In genomic region chr20:19310541-19310940, GRCh38 we compare ENCODE assay signal across 34 cellular contexts.
"Had no signal": no experiment of that assay in that cellular context is flagged by ENCODE, and none has a peak within 500 bp of the region (broad histone marks: within the 10 kb centered on the region; RNA-seq: fewer than 3 reads in every experiment).

No MANE protein-coding gene starts in this region.

- H3K4me1 Mint-ChIP-seq: activated B cell treated with CpG ODN at 0.5 μM for 24 hours; activated T-helper 17 cell treated with anti-CD3 and anti-CD28 coated beads, Interleukin-2, amount 50 U/mL, for 72 hours; central memory CD8-positive, alpha-beta T cell; T-cell had no signal

- H3K36me3 ChIP-seq: brain microvascular endothelial cell, cardiac muscle cell, esophagus muscularis mucosa, gastroesophageal sphincter, heart left ventricle, WERI-Rb-1 had no signal

- DNase-seq: activated B cell treated with CpG ODN at 0.5 μM for 24 hours; activated CD4-positive, alpha-beta T cell treated with anti-CD3 and anti-CD28 coated beads for 48 hours; activated CD4-positive, alpha-beta T cell treated with anti-CD3 and anti-CD28 coated beads, Interleukin-2, amount 50 U/mL, for 1 hour; activated CD4-positive, alpha-beta T cell treated with anti-CD3 and anti-CD28 coated beads, Interleukin-2, amount 50 U/mL, for 48 hours; activated CD8-positive, alpha-beta memory T cell treated with anti-CD3 and anti-CD28 coated beads for 24 hours; activated CD8-positive, alpha-beta T cell treated with anti-CD3 and anti-CD28 coated beads for 36 hours; activated effector memory CD4-positive, alpha-beta T cell treated with Interleukin-2 at 50 U/mL for 16 hours; activated gamma-delta T cell treated with Interleukin-2 at 50 U/mL for 16 hours; activated naive CD4-positive, alpha-beta T cell treated with anti-CD3 and anti-CD28 coated beads, Interleukin-2, amount 50 U/mL, for 16 hours; activated naive CD4-positive, alpha-beta T cell treated with Interleukin-2 at 50 U/mL for 16 hours; activated T-cell treated with anti-CD3 and anti-CD28 coated beads, Interleukin-2, amount 50 U/mL, for 4 hours; amniotic stem cell; anterior cingulate cortex; brain microvascular endothelial cell; cortex of kidney; dermis blood vessel endothelial cell; effector CD4-positive, alpha-beta T cell; effector memory CD8-positive, alpha-beta T cell; foreskin melanocyte; heart left ventricle; SW 1271; T-cell; T-helper 9 cell; WERI-Rb-1 had no signal

- H3K4me3 ChIP-seq: cardiac muscle cell, esophagus muscularis mucosa, gastroesophageal sphincter, heart left ventricle had no signal

- H3K27ac ChIP-seq: brain microvascular endothelial cell, cardiac muscle cell, esophagus muscularis mucosa, gastroesophageal sphincter, heart left ventricle, WERI-Rb-1 had no signal

- H3K9me3 ChIP-seq: esophagus muscularis mucosa, gastroesophageal sphincter, heart left ventricle had no signal

- H3K9me3 Mint-ChIP-seq: activated CD8-positive, alpha-beta T cell treated with anti-CD3 and anti-CD28 coated beads for 36 hours; central memory CD8-positive, alpha-beta T cell; effector memory CD8-positive, alpha-beta T cell; T-helper 1 cell treated with Interleukin-12 subunit alpha and Interleukin-12 subunit beta and Interleukin-4 antibody, amounts not matched to agents 30 μg/mL and 1 μg/mL, for 36 hours had no signal

- H3K27me3 Mint-ChIP-seq: activated B cell treated with CpG ODN at 0.5 μM for 24 hours; central memory CD8-positive, alpha-beta T cell; effector memory CD8-positive, alpha-beta T cell; T-cell had no signal

- H3K27ac Mint-ChIP-seq: activated B cell treated with CpG ODN at 0.5 μM for 24 hours; activated CD8-positive, alpha-beta T cell treated with anti-CD3 and anti-CD28 coated beads for 36 hours; activated naive CD8-positive, alpha-beta T cell; activated T-helper 17 cell treated with anti-CD3 and anti-CD28 coated beads, Interleukin-2, amount 50 U/mL, for 72 hours; effector memory CD8-positive, alpha-beta T cell; T-cell; T-helper 1 cell treated with Interleukin-12 subunit alpha and Interleukin-12 subunit beta and Interleukin-4 antibody, amounts not matched to agents 30 μg/mL and 1 μg/mL, for 36 hours had no signal

- H3K4me1 ChIP-seq: esophagus muscularis mucosa, gastroesophageal sphincter, heart left ventricle had no signal

- H3K27me3 ChIP-seq: brain microvascular endothelial cell, cardiac muscle cell, esophagus muscularis mucosa, gastroesophageal sphincter, heart left ventricle had no signal

- FAIRE-seq: astrocyte, colon had no signal

- ATAC-seq: activated CD4-positive, CD25-positive, alpha-beta regulatory T cell treated with anti-CD3 and anti-CD28 coated beads, Interleukin-2, amount 50 U/mL, for 24 hours; activated CD8-positive, alpha-beta T cell treated with anti-CD3 and anti-CD28 coated beads for 36 hours; activated T-cell treated with anti-CD3 and anti-CD28 coated beads, Interleukin-2, amount 50 U/mL, for 4 hours; activated T-helper 17 cell treated with anti-CD3 and anti-CD28 coated beads, Interleukin-2, amount 50 U/mL, for 72 hours; effector memory CD8-positive, alpha-beta T cell; gastroesophageal sphincter; heart left ventricle; T-cell had no signal

- H3K4me3 Mint-ChIP-seq: activated B cell treated with CpG ODN at 0.5 μM for 24 hours; activated CD8-positive, alpha-beta T cell treated with anti-CD3 and anti-CD28 coated beads for 36 hours; activated naive CD8-positive, alpha-beta T cell; activated T-cell treated with anti-CD3 and anti-CD28 coated beads, Interleukin-2, amount 50 U/mL, for 4 hours; activated T-helper 17 cell treated with anti-CD3 and anti-CD28 coated beads, Interleukin-2, amount 50 U/mL, for 72 hours; central memory CD8-positive, alpha-beta T cell; effector memory CD8-positive, alpha-beta T cell; T-cell; T-helper 1 cell treated with Interleukin-12 subunit alpha and Interleukin-12 subunit beta and Interleukin-4 antibody, amounts not matched to agents 30 μg/mL and 1 μg/mL, for 36 hours had no signal

- H3K36me3 Mint-ChIP-seq: activated naive CD8-positive, alpha-beta T cell; T-cell had no signal
